ENCODE assay signal across 17 cellular contexts in the genomic region with DNA sequence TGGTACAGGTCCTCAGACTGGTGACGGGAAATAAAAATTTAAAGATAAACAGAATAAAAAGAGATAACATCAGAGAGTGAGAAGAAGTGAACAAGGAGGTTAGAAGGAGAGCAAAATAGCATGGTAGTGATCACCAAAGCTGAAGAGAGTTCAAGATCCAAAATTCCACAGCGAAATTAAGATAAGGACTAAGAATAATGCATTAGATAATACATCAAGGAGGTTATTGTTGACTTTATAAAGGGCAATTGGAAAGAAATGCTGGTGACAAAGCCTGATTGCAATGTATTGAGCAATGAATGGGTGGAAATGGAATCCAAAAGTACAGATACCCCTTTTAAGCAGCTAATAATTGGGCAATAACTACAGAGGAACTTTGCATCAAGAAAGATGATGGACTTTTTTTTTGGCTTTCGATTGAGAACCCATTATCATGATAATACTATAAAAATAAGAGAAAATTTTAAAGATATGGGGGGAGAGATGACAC.
"Had no signal": no experiment of that assay in that cellular context is flagged by ENCODE, and none has a peak within 500 bp of the region (broad histone marks: within the 10 kb centered on the region; RNA-seq: fewer than 3 reads in every experiment).

No MANE protein-coding gene starts in this region.

- ATAC-seq: activated CD8-positive, alpha-beta T cell treated with anti-CD3 and anti-CD28 coated beads for 36 hours; upper lobe of right lung had no signal

- H3K27me3 Mint-ChIP-seq: activated CD8-positive, alpha-beta T cell treated with anti-CD3 and anti-CD28 coated beads for 36 hours had no signal

- H3K4me1 ChIP-seq: esophagus squamous epithelium, neural progenitor cell, upper lobe of right lung had no signal

- H3K36me3 ChIP-seq: esophagus squamous epithelium, neural progenitor cell, ovary, sigmoid colon, upper lobe of right lung had no signal

- H3K27ac ChIP-seq: dorsolateral prefrontal cortex, esophagus squamous epithelium, neural progenitor cell, ovary, upper lobe of right lung had no signal

- H3K4me2 ChIP-seq: neural progenitor cell had no signal

- H2AFZ ChIP-seq: neural progenitor cell had no signal

- H3K9me3 ChIP-seq: esophagus squamous epithelium, ovary, sigmoid colon, upper lobe of right lung had no signal

- H3K4me3 ChIP-seq: dorsolateral prefrontal cortex, esophagus squamous epithelium, neural progenitor cell, ovary, sigmoid colon, upper lobe of right lung had no signal

- H3K36me3 Mint-ChIP-seq: brain, neural progenitor cell had no signal

- H3K4me3 Mint-ChIP-seq: activated CD8-positive, alpha-beta T cell treated with anti-CD3 and anti-CD28 coated beads for 36 hours; activated T-helper 1 cell treated with anti-CD3 and anti-CD28 coated beads, Interleukin-12 subunit alpha, Interleukin-12 subunit beta, Interleukin-2, Interleukin-4 antibody, amounts not matched to agents 30 ng/mL and 10 ng/mL and 1 ng/mL, durations not matched to agents 14 hours and 24 hours and 36 hours; brain; neural progenitor cell had no signal

- H3K9ac ChIP-seq: neural progenitor cell had no signal

- H3K27me3 ChIP-seq: dorsolateral prefrontal cortex, esophagus squamous epithelium, neural progenitor cell, ovary, sigmoid colon, upper lobe of right lung had no signal

- DNase-seq: activated CD4-positive, alpha-beta T cell treated with anti-CD3 and anti-CD28 coated beads for 4 hours; activated CD8-positive, alpha-beta memory T cell treated with anti-CD3 and anti-CD28 coated beads, Interleukin-2, amount 50 U/mL, for 48 hours; activated CD8-positive, alpha-beta T cell treated with anti-CD3 and anti-CD28 coated beads for 36 hours; activated naive CD4-positive, alpha-beta T cell treated with Interleukin-2 at 50 U/mL for 16 hours; dorsolateral prefrontal cortex; esophagus squamous epithelium; hippocampal formation; kidney glomerular epithelial cell; ovary; sigmoid colon; stimulated activated CD4-positive, alpha-beta T cell treated with anti-CD3 and anti-CD28 coated beads, Interleukin-12 subunit alpha, Interleukin-12 subunit beta, amount 100 ng/mL, for 4 hours; stimulated activated naive CD4-positive, alpha-beta T cell treated with Interleukin-2 at 50 U/mL for 16 hours; T1000; upper lobe of right lung had no signal

- H3K4me1 Mint-ChIP-seq: brain had no signal

- H3K27ac Mint-ChIP-seq: activated CD8-positive, alpha-beta T cell treated with anti-CD3 and anti-CD28 coated beads for 36 hours; brain; neural progenitor cell had no signal

- H3K9me3 Mint-ChIP-seq: activated CD8-positive, alpha-beta T cell treated with anti-CD3 and anti-CD28 coated beads for 36 hours; activated T-helper 1 cell treated with anti-CD3 and anti-CD28 coated beads, Interleukin-12 subunit alpha, Interleukin-12 subunit beta, Interleukin-2, Interleukin-4 antibody, amounts not matched to agents 30 ng/mL and 10 ng/mL and 1 ng/mL, durations not matched to agents 14 hours and 24 hours and 36 hours; brain had no signal
